Comparison of ENCODE assay signal across 18 cellular contexts in genomic region chr11:75245356-75246005, GRCh38. TPM values are rescaled to one million over a fixed set of nuclear protein-coding genes. Genes with fewer than 3 reads are reported as not detected.
DNase-seq lines count a peak whose midpoint lies in the region; ATAC-seq and TF ChIP-seq lines count a peak whose summit lies in the region.
"Had no signal": no experiment of that assay in that cellular context is flagged by ENCODE, and none has a peak within 500 bp of the region (broad histone marks: within the 10 kb centered on the region; RNA-seq: fewer than 3 reads in every experiment).

No MANE protein-coding gene starts in this region.

- H3K27me3 ChIP-seq in foreskin keratinocyte (peaks cover 55% of the 10 kb centered on the region), testis (no peaks in the 10 kb centered on the region)

- peak; percentile 16 for DNase-seq in activated T-cell treated with anti-CD3 and anti-CD28 coated beads, Interleukin-2, amount 50 U/mL, for 1 hour
- DNase-seq in activated T-cell treated with anti-CD3 and anti-CD28 coated beads, Interleukin-2, amount 50 U/mL, for 48 hours, result no peak
- peak; percentile 47 for DNase-seq in OCI-M1 (lab: John Stamatoyannopoulos, UW)
- no peak for DNase-seq in foreskin keratinocyte
- DNase-seq in testis, result peak; percentile 8
- DNase-seq in inferior parietal cortex (ENCODE audit: extremely low spot score), result no peak
- DNase-seq in OCI-M2 (lab: John Stamatoyannopoulos, UW; ENCODE audit: unreplicated experiment), result no peak
- DNase-seq: activated CD4-positive, CD25-positive, alpha-beta regulatory T cell; activated naive CD4-positive, alpha-beta T cell treated with anti-CD3 and anti-CD28 coated beads for 36 hours; COR-L47; NCI-H187; NCI-H510A treated with DMSO at 0.1 percent for 48 hours; occipital lobe had no signal

- intact Hi-C loops in testis (cut with DNase I; ENCODE audit: low total_unique reads), result loop anchor here (10.0 kb wide), 2 partner anchors 221 to 301 kb away; partner anchors contain the start of genes SPCS2 and XRRA1

- H3K4me3 ChIP-seq in testis, result no peak overlapping the region
- H3K4me3 ChIP-seq: dorsolateral prefrontal cortex, uterus had no signal

- H3K27ac ChIP-seq in foreskin keratinocyte (no peak overlapping the region), testis (no peak overlapping the region)
- H3K27ac ChIP-seq: dorsolateral prefrontal cortex, uterus had no signal

- H3K36me3 ChIP-seq in testis (ENCODE audit: low read depth, missing control alignments), result no peaks in the 10 kb centered on the region
- H3K36me3 ChIP-seq: uterus had no signal

- H3K4me1 ChIP-seq in foreskin keratinocyte (no peaks in the 10 kb centered on the region), testis (no peaks in the 10 kb centered on the region)

- WGBS in testis, 2 donors, result 81 to 82% methylated on average over 5 of the region's 5 CpGs

- no peaks in the 10 kb centered on the region for H3K9me3 ChIP-seq in testis
- H3K9me3 ChIP-seq: uterus had no signal

- TF ChIP-seq CTCF in foreskin keratinocyte (conservative IDR thresholded peaks at IDR 0.05), result peak; percentile 15
- no peak for TF ChIP-seq CTCF in testis (IDR thresholded peaks at IDR 0.05)

- TF ChIP-seq POLR2A in testis (IDR thresholded peaks at IDR 0.05), result no peak

- ATAC-seq in foreskin keratinocyte, result no peak
- no peak for ATAC-seq in GM19035 (IDR thresholded peaks at IDR 0.05; ENCODE audit: unreplicated experiment)
- ATAC-seq: left colon; stimulated activated effector memory CD8-positive, alpha-beta T cell treated with anti-CD3 and anti-CD28 coated beads, Interleukin-12 subunit alpha, Interleukin-12 subunit beta, amount 100 ng/mL, for 72 hours had no signal

RNA-seq across cellular contexts. Expression of gene TPBGL, which starts 4.9 kb away (rescaled TPM):
- total RNA-seq in foreskin keratinocyte (not detected in 2 replicates), testis (10 to 100 TPM in 1 of 2 donors, 1 to 10 TPM in 1; 8.1 to 15.4 TPM)
- polyA plus RNA-seq in foreskin keratinocyte (0.01 TPM in 1 of 2 replicates, not detected in the other), testis (ENCODE audit: insufficient read depth, low read depth, low replicate concordance) (10.0 TPM)
- total RNA-seq: activated naive CD4-positive, alpha-beta T cell treated with anti-CD3 and anti-CD28 coated beads for 36 hours had no signal

Comparison
In these comparisons a context has a peak if more than half of its experiments do, and no peak if none do; other contexts are left out.
1. DNase-seq: peak in activated T-cell treated with anti-CD3 and anti-CD28 coated beads, Interleukin-2, amount 50 U/mL, for 1 hour (single experiment), OCI-M1 (single experiment) and testis (single experiment); none in activated T-cell treated with anti-CD3 and anti-CD28 coated beads, Interleukin-2, amount 50 U/mL, for 48 hours (0 of 2), foreskin keratinocyte (0 of 2), inferior parietal cortex (single experiment) and OCI-M2 (single experiment).